In the genomic region with DNA sequence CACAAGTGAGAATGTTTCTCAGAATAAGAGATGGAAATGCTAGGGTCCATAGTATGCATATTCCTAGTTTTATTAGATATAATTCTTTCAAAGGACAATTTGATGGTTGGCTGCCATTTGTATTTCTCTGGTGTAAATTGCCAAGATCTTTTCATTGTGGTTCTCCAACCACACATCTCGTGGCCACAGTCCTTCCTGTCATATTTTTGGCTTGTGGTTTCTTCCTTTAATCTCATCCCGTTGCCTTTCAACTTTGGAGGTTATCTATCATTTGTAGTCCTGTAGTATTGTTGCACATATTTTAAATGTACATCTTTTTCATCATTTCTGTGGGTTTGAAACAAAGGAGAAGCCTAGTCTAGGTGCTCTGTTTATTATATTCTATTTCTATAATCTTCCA, we compare ENCODE assay signal across 19 cellular contexts.
"Had no signal": no experiment of that assay in that cellular context is flagged by ENCODE, and none has a peak within 500 bp of the region (broad histone marks: within the 10 kb centered on the region; RNA-seq: fewer than 3 reads in every experiment).

No MANE protein-coding gene starts in this region.

- H3K4me3 Mint-ChIP-seq: activated CD4-positive, alpha-beta memory T cell treated with anti-CD3 and anti-CD28 coated beads, Interleukin-2, amount 10 ng/mL, durations not matched to agents 7 days and 5 days; activated CD4-positive, alpha-beta T cell treated with anti-CD3 and anti-CD28 coated beads for 36 hours; central memory CD8-positive, alpha-beta T cell; neural progenitor cell; stimulated activated naive CD8-positive, alpha-beta T cell treated with anti-CD3 and anti-CD28 coated beads, Interleukin-15, Interleukin-2, amounts not matched to agents 100 ng/mL and 50 ng/mL, for 24 hours had no signal

- H3K4me1 Mint-ChIP-seq: activated CD4-positive, alpha-beta T cell treated with anti-CD3 and anti-CD28 coated beads for 36 hours; central memory CD8-positive, alpha-beta T cell; neural progenitor cell had no signal

- H3K27ac Mint-ChIP-seq: activated CD4-positive, alpha-beta memory T cell treated with anti-CD3 and anti-CD28 coated beads, Interleukin-2, amount 10 ng/mL, durations not matched to agents 7 days and 5 days; activated CD4-positive, alpha-beta T cell treated with anti-CD3 and anti-CD28 coated beads for 36 hours; neural progenitor cell; stimulated activated naive CD8-positive, alpha-beta T cell treated with anti-CD3 and anti-CD28 coated beads, Interleukin-15, Interleukin-2, amounts not matched to agents 100 ng/mL and 50 ng/mL, for 24 hours had no signal

- DNase-seq: activated CD4-positive, alpha-beta memory T cell treated with anti-CD3 and anti-CD28 coated beads, Interleukin-2, amount 10 ng/mL, durations not matched to agents 7 days and 5 days; activated CD4-positive, alpha-beta T cell treated with anti-CD3 and anti-CD28 coated beads for 36 hours; activated T-cell treated with anti-CD3 and anti-CD28 coated beads, Interleukin-2, amount 50 U/mL, for 48 hours; body of pancreas; cortex of kidney; effector memory CD4-positive, alpha-beta T cell; kidney; left ventricle myocardium superior; pancreas; stimulated activated CD4-positive, alpha-beta T cell treated with anti-CD3 and anti-CD28 coated beads, Interleukin-4, amount 100 ng/mL, for 1 hour; stimulated activated CD8-positive, alpha-beta memory T cell treated with anti-CD3 and anti-CD28 coated beads, Interleukin-4, amount 100 ng/mL, for 48 hours; T-helper 9 cell; testis; WERI-Rb-1 had no signal

- H3K4me3 ChIP-seq: body of pancreas, gastroesophageal sphincter, hepatocyte, neural progenitor cell, pancreas, testis had no signal

- ATAC-seq: activated CD4-positive, alpha-beta T cell treated with anti-CD3 and anti-CD28 coated beads for 36 hours; body of pancreas; gastroesophageal sphincter; left ventricle myocardium superior; pancreas had no signal

- H3K9me3 Mint-ChIP-seq: central memory CD8-positive, alpha-beta T cell had no signal
